Comparison of ENCODE assay signal across 10 cellular contexts in the genomic region with DNA sequence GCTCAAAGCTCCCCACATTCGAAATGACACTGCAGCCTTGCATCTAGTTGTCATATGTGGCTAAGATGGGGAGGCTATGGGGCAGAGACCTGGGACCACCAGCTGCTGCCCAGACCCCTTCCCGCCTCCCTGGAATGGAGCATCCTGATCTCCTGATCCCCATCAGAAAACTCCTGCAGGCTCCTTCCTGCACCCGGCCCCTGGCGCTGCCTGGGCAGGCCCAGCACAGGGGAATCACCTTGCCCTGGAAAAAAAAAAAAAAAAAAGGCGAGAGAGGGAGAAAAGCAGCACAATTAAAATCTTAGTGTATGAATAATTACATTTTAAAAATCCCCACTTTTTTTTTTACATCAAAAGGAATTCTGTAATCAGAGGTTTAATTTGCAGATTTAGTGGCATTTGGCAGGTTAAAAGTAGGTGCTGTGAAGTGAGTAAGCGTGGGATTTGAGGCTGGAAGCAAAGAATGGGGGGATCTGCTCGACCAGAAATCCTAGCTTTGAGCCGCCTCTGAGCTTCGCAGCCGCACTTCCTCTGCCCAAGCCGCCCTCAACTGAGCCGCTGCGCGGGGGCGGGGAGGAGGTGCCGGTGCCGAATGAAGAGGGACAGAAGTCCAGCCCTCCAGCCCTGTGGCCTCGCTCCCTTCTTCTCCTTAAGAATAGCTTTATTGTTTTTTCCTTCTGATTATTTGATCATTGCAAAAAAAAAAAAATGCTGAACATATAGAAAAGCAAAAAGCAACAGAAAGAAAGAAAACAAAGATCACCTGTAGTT. TPM values are rescaled to one million over a fixed set of nuclear protein-coding genes. Genes with fewer than 3 reads are reported as not detected.
DNase-seq lines count a peak whose midpoint lies in the region; ATAC-seq, FAIRE-seq and TF ChIP-seq lines count a peak whose summit lies in the region.
"Had no signal": no experiment of that assay in that cellular context is flagged by ENCODE, and none has a peak within 500 bp of the region (broad histone marks: within the 10 kb centered on the region; RNA-seq: fewer than 3 reads in every experiment).

No MANE protein-coding gene starts in this region.

- H3K4me3 Mint-ChIP-seq in activated naive CD4-positive, alpha-beta T cell treated with anti-CD3 and anti-CD28 coated beads, Interleukin-2, amount 10 ng/mL, durations not matched to agents 7 days and 5 days, result no peak overlapping the region
- peak overlapping the region; percentile 56 for H3K4me3 Mint-ChIP-seq in type B pancreatic cell

- TF ChIP-seq POLR2A in HepG2 (IDR thresholded peaks at IDR 0.05; ENCODE audit: insufficient read depth in 1 of 2, low read depth in 2 of 2, low read length in 2 of 2), result no peak

- peak; percentile 34 for FAIRE-seq in HepG2 (lab: Jason Lieb, UNC)

- DNase-seq in AG20443 (ENCODE audit: low spot score) (peak; percentile 52), HepG2 (ENCODE audit: low spot score) (peak; percentile 33), type B pancreatic cell (ENCODE audit: extremely low spot score, unreplicated experiment) (no peak), Karpas-422 (no peak), NCI-H1092 (lab: John Stamatoyannopoulos, UW) (no peak)
- DNase-seq in activated naive CD4-positive, alpha-beta T cell treated with anti-CD3 and anti-CD28 coated beads, Interleukin-2, amount 10 ng/mL, durations not matched to agents 7 days and 5 days, result peak; percentile 32

- intact Hi-C loops in HepG2 (cut with micrococcal nuclease; ENCODE audit: unreplicated experiment), result loop anchor here (1.0 kb wide), 1 partner anchor 10 kb away; no protein-coding TSS in a partner anchor

- H3K9ac ChIP-seq in HepG2 (ENCODE audit: insufficient read depth, low read depth, low read length) (peak overlapping the region; percentile 42), Karpas-422 (ENCODE audit: low read length) (no peak overlapping the region)

- in situ Hi-C loops in HepG2 (cut with HindIII; ENCODE audit: extremely low pct_ligation_motif_present, low pct_unique_long_range_greater_than_20kb), result no loop called here

- no peaks in the 10 kb centered on the region for H3K27me3 ChIP-seq in HepG2 (ENCODE audit: control insufficient read depth in 1 of 2, insufficient read depth in 2 of 2, low read length in 2 of 2)
- H3K27me3 ChIP-seq in Karpas-422 (ENCODE audit: low read length), result no peaks in the 10 kb centered on the region

- POLR2A ChIA-PET in HepG2 (lab: Yijun Ruan, JAX), result interaction anchor here (0.6 to 3.8 kb wide), 4 partner anchors 9 to 184 kb away, joined by 3 to 66 read pairs (median 4); a partner anchor contains a TSS

- H3K79me2 ChIP-seq in HepG2 (ENCODE audit: insufficient read depth, low read length) (no peaks in the 10 kb centered on the region), Karpas-422 (ENCODE audit: low read length) (no peaks in the 10 kb centered on the region)

- TSS peak; percentile 87 for BruUV-seq in HepG2 (replicated peaks; lab: Mats Ljungman, UMichigan)

- peaks cover 56% of the 10 kb centered on the region for H3K27me3 Mint-ChIP-seq in activated naive CD4-positive, alpha-beta T cell treated with anti-CD3 and anti-CD28 coated beads, Interleukin-2, amount 10 ng/mL, durations not matched to agents 7 days and 5 days
- H3K27me3 Mint-ChIP-seq in type B pancreatic cell, result peaks cover 52% of the 10 kb centered on the region

- TF ChIP-seq RAD21 in HepG2 (CRISPR knock-in tag; IDR thresholded peaks at IDR 0.05), result no peak

- H3K27ac ChIP-seq in HepG2 (ENCODE audit: extremely low read length, insufficient read depth, low read length) (peak overlapping the region; percentile 22), Karpas-422 (ENCODE audit: low read length) (no peak overlapping the region)
- H3K27ac ChIP-seq: tibial artery, VCaP had no signal

- ATAC-seq in HG03196 (IDR thresholded peaks at IDR 0.05; ENCODE audit: unreplicated experiment) (peak; percentile 56), HepG2 (peak; percentile 96), HG02884 (IDR thresholded peaks at IDR 0.05; ENCODE audit: unreplicated experiment) (no peak)

- no peaks in the 10 kb centered on the region for H3K9me3 ChIP-seq in HepG2 (ENCODE audit: low read length)
- H3K9me3 ChIP-seq in Karpas-422 (ENCODE audit: low read length), result no peaks in the 10 kb centered on the region
- H3K9me3 ChIP-seq: tibial artery had no signal

- H4K20me1 ChIP-seq in HepG2 (ENCODE audit: insufficient read depth, low read length) (no peaks in the 10 kb centered on the region), Karpas-422 (ENCODE audit: insufficient read depth, low read depth, low read length) (no peaks in the 10 kb centered on the region)

- peaks cover 53% of the 10 kb centered on the region for H3K4me1 ChIP-seq in HepG2 (ENCODE audit: insufficient read depth, low read length)
- no peaks in the 10 kb centered on the region for H3K4me1 ChIP-seq in Karpas-422 (ENCODE audit: low read length)

- H3K4me3 ChIP-seq in HepG2 (replicated peaks in 1 of 3; ENCODE audit: insufficient read depth in 1 of 3, low read depth in 2 of 3, low read length in 3 of 3) (peak overlapping the region in 2 of 3 experiments; percentile 31 to 50; a peak in 3 of 6 replicates), Karpas-422 (ENCODE audit: low read length) (no peak overlapping the region)
- H3K4me3 ChIP-seq: tibial artery had no signal

- H3K9me2 ChIP-seq in Karpas-422 (replicated peaks; ENCODE audit: insufficient read depth, low read length), result no peaks in the 10 kb centered on the region

- H3K4me2 ChIP-seq in HepG2 (ENCODE audit: low read depth, low read length) (peak overlapping the region; percentile 77), Karpas-422 (ENCODE audit: low read depth, low read length, poor library complexity, severe bottlenecking) (no peak overlapping the region)

- H2AFZ ChIP-seq in HepG2 (ENCODE audit: low read length) (peak overlapping the region; percentile 6), Karpas-422 (ENCODE audit: low read length) (no peak overlapping the region)

- no peaks in the 10 kb centered on the region for H3K36me3 Mint-ChIP-seq in activated naive CD4-positive, alpha-beta T cell treated with anti-CD3 and anti-CD28 coated beads, Interleukin-2, amount 10 ng/mL, durations not matched to agents 7 days and 5 days
- peaks cover 3% of the 10 kb centered on the region for H3K36me3 Mint-ChIP-seq in type B pancreatic cell

- TF ChIP-seq EP300 in HepG2 (IDR thresholded peaks at IDR 0.05; ENCODE audit: low read depth in 2 of 2, low read length in 2 of 2) (0 out of 4 replicates have a peak, but pooled peaks of 1 of the 2 experiments have one; percentile 10), HepG2 (CRISPR knock-in tag; IDR thresholded peaks at IDR 0.05; ENCODE audit: borderline replicate concordance) (no peak)

- no peaks in the 10 kb centered on the region for H3K36me3 ChIP-seq in HepG2 (replicated peaks in 1 of 2; ENCODE audit: control insufficient read depth in 1 of 2, insufficient read depth in 2 of 2, low read length in 2 of 2)
- H3K36me3 ChIP-seq in Karpas-422 (ENCODE audit: insufficient read depth, low read length), result no peaks in the 10 kb centered on the region
- H3K36me3 ChIP-seq: tibial artery had no signal

- 22% methylated on average over 18 of the region's 18 CpGs for WGBS in HepG2 (ENCODE audit: low lambda C conversion rate)

- TF ChIP-seq CTCF in HepG2 (CRISPR knock-in tag; IDR thresholded peaks at IDR 0.05) (peak; percentile 31; the same call in 1 of the 2 replicates), type B pancreatic cell (conservative IDR thresholded peaks at IDR 0.05) (no peak)

- peaks cover 9% of the 10 kb centered on the region for H3K4me1 Mint-ChIP-seq in activated naive CD4-positive, alpha-beta T cell treated with anti-CD3 and anti-CD28 coated beads, Interleukin-2, amount 10 ng/mL, durations not matched to agents 7 days and 5 days
- peaks cover 8% of the 10 kb centered on the region for H3K4me1 Mint-ChIP-seq in type B pancreatic cell (ENCODE audit: unreplicated experiment)

- H3K9me3 Mint-ChIP-seq in activated naive CD4-positive, alpha-beta T cell treated with anti-CD3 and anti-CD28 coated beads, Interleukin-2, amount 10 ng/mL, durations not matched to agents 7 days and 5 days, result no peaks in the 10 kb centered on the region
- peaks cover 5% of the 10 kb centered on the region for H3K9me3 Mint-ChIP-seq in type B pancreatic cell

- CTCF ChIA-PET in activated naive CD4-positive, alpha-beta T cell treated with anti-CD3 and anti-CD28 coated beads, Interleukin-2, amount 10 ng/mL, durations not matched to agents 7 days and 5 days (lab: Charles Lee), result interaction anchor here (1.2 to 1.3 kb wide), 2 partner anchors 10 to 139 kb away, joined by 3 to 4 read pairs; no protein-coding TSS in a partner anchor
- CTCF ChIA-PET in HepG2 (lab: Yijun Ruan, JAX; ENCODE audit: low intra/inter-chr PET ratio, low total read pairs), result no interaction called here

- H3K27ac Mint-ChIP-seq in activated naive CD4-positive, alpha-beta T cell treated with anti-CD3 and anti-CD28 coated beads, Interleukin-2, amount 10 ng/mL, durations not matched to agents 7 days and 5 days, result no peak overlapping the region
- H3K27ac Mint-ChIP-seq in type B pancreatic cell, result no peak overlapping the region

TF ChIP-seq in HepG2, 621 proteins besides CTCF, POLR2A, EP300 and RAD21 (continues in another document):
- TF ChIP-seq HNRNPLL (IDR thresholded peaks at IDR 0.05; ENCODE audit: low read depth, low read length, poor library complexity, severe bottlenecking), result peak; percentile 60

RNA-seq across cellular contexts. Expression of a gene that starts 30.0 kb away (rescaled TPM):
- total RNA-seq in HepG2 (2016; rRNA removed; fragmentation: Illumina TruSeq; extraction: Trizol) (not detected in 2 replicates), type B pancreatic cell (ENCODE audit: low replicate concordance) (3.9 and 7.8 TPM in 2 replicates)
- total RNA-seq in HepG2 (2016; cell fraction: cytosol; rRNA removed; fragmentation: Illumina TruSeq; extraction: Trizol; ENCODE audit: low read depth), result not detected in 2 replicates
- not detected in 2 replicates for total RNA-seq in HepG2 (2016; cell fraction: insoluble cytoplasmic fraction; rRNA removed; fragmentation: Illumina TruSeq; extraction: Trizol)
- not detected in 2 replicates for total RNA-seq in HepG2 (2016; cell fraction: membrane; rRNA removed; fragmentation: Illumina TruSeq; extraction: Trizol)
- not detected in 2 replicates for total RNA-seq in HepG2 (2016; cell fraction: nucleus; rRNA removed; fragmentation: Illumina TruSeq; extraction: Trizol)
- polyA plus RNA-seq in HepG2 (2011; rRNA removed), result not detected in 2 replicates
- not detected in 2 replicates for polyA plus RNA-seq in HepG2 (2011; cell fraction: cytosol; rRNA removed)
- polyA plus RNA-seq in HepG2 (2011; cell fraction: nucleus; rRNA removed), result not detected in 2 replicates
- not detected in 2 replicates for polyA plus RNA-seq in HepG2 (2012)
- not detected in 2 replicates for polyA plus RNA-seq in HepG2 (2016; cell fraction: cytosol; fragmentation: Illumina TruSeq; extraction: Trizol; ENCODE audit: low read depth)
- polyA plus RNA-seq in HepG2 (2016; cell fraction: insoluble cytoplasmic fraction; fragmentation: Illumina TruSeq; extraction: Trizol; ENCODE audit: low read depth), result not detected in 2 replicates
- not detected in 2 replicates for polyA plus RNA-seq in HepG2 (2016; cell fraction: membrane; fragmentation: Illumina TruSeq; extraction: Trizol; ENCODE audit: low read depth)
- not detected in 2 replicates for polyA plus RNA-seq in HepG2 (2016; cell fraction: nucleus; fragmentation: Illumina TruSeq; extraction: Trizol; ENCODE audit: insufficient read depth, low read depth)
- not detected in 2 replicates for polyA minus RNA-seq in HepG2 (2011; rRNA and poly(A)+ RNA removed; ENCODE audit: low replicate concordance)
- polyA minus RNA-seq in HepG2 (2011; cell fraction: cytosol; rRNA and poly(A)+ RNA removed), result not detected in 2 replicates
- not detected in 2 replicates for polyA minus RNA-seq in HepG2 (2011; cell fraction: nucleus; rRNA and poly(A)+ RNA removed)
- total RNA-seq in Karpas-422 (2014; rRNA removed; shearing (Covaris generic); ENCODE audit: low replicate concordance), result 0.69 and 1.8 TPM in 2 replicates

Comparison
In these comparisons a context has a peak if more than half of its experiments do, and no peak if none do; other contexts are left out.
1. DNase-seq: peak in AG20443 (single experiment), activated naive CD4-positive, alpha-beta T cell treated with anti-CD3 and anti-CD28 coated beads, Interleukin-2, amount 10 ng/mL, durations not matched to agents 7 days and 5 days (single experiment) and HepG2 (single experiment); none in type B pancreatic cell (single experiment), Karpas-422 (single experiment) and NCI-H1092 (single experiment).